Comparison of ENCODE assay signal across 9 cellular contexts in the genomic region with DNA sequence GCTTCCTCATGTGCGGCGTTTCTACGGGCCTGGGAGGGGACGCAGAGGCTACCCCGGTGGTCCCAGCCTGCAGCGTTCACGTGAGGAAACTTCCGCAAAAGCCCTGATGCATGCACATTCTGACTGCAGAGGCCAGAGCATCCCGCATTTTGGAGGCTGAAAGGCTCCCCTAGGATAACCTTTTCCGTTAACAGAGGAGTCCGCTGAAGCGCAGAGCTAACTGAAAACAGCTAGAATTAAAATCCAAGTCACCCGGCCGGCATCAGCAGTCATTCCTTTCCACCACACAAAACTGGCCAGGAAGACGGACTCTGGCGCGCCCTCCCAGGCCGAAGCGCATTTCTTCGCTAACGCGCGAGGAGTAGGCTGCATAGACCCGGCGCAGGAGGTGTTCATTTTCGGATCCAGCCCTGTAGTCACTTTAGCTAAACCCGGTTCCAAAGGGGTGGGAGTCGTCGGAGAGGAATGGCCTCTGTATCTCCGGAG. TPM values are rescaled to one million over a fixed set of nuclear protein-coding genes. Genes with fewer than 3 reads are reported as not detected.
A peak's percentile ranks its signal among the peaks of the same experiment; 100 is the strongest.
DNase-seq lines count a peak whose midpoint lies in the region; ATAC-seq and TF ChIP-seq lines count a peak whose summit lies in the region.
"Had no signal": no experiment of that assay in that cellular context is flagged by ENCODE, and none has a peak within 500 bp of the region (broad histone marks: within the 10 kb centered on the region; RNA-seq: fewer than 3 reads in every experiment).

No MANE protein-coding gene starts in this region.

- peaks cover 17% of the 10 kb centered on the region for H3K36me3 ChIP-seq in ES-I3 (ENCODE audit: insufficient read depth, low read length)
- H3K36me3 ChIP-seq in adrenal gland (replicated peaks in 1 of 2): peaks cover 0 to 12% of the 10 kb centered on the region in 2 donors

- DNase-seq in adrenal gland: peak in 5 of 7 donors; percentile 21 to 62 (median 32)
- peak; percentile 72 to 88 (median 84) for DNase-seq in right cardiac atrium
- DNase-seq in retina: peak; percentile 69
- DNase-seq in COR-L47 (lab: John Stamatoyannopoulos, UW): no peak
- DNase-seq in Ammon's horn (ENCODE audit: low spot score): no peak
- no peak for DNase-seq in activated CD4-positive, alpha-beta T cell treated with anti-CD3 and anti-CD28 coated beads for 1 hour

- no peak for TF ChIP-seq POLR2A in adrenal gland (IDR thresholded peaks at IDR 0.05)

- H3K4me3 ChIP-seq in adrenal gland (peak overlapping the region in 1 of 4 donors; percentile 80), right cardiac atrium (ENCODE audit: low read length) (peak overlapping the region; percentile 82)

- H3K9me3 ChIP-seq in ES-I3 (ENCODE audit: control insufficient read depth, insufficient read depth, low read length) (peaks cover 8% of the 10 kb centered on the region; the same call in 1 of the 2 replicates), adrenal gland (replicated peaks in 1 of 3) (peaks cover 0 to 5% (median 0%) of the 10 kb centered on the region in 3 donors), right cardiac atrium (ENCODE audit: control insufficient read depth, low read length) (no peaks in the 10 kb centered on the region)

- H3K27me3 ChIP-seq in adrenal gland: no peaks in the 10 kb centered on the region
- H3K27me3 ChIP-seq in right cardiac atrium (ENCODE audit: control insufficient read depth, insufficient read depth): no peaks in the 10 kb centered on the region

- H3K4me1 ChIP-seq in ES-I3 (ENCODE audit: insufficient read depth, low read length) (peaks cover 6% of the 10 kb centered on the region; the same call in 1 of the 2 replicates), adrenal gland (replicated peaks in 1 of 2) (peaks cover 0 to 7% of the 10 kb centered on the region in 2 donors), right cardiac atrium (ENCODE audit: control insufficient read depth, insufficient read depth, low read length) (peaks cover 4% of the 10 kb centered on the region)

- peak; percentile 11 for ATAC-seq in HG03342 (IDR thresholded peaks at IDR 0.05; ENCODE audit: unreplicated experiment)
- ATAC-seq in right cardiac atrium: peak; percentile 52 to 55

- peak overlapping the region in 4 of 5 donors; percentile 65 to 97 (median 78) for H3K27ac ChIP-seq in adrenal gland
- peak overlapping the region; percentile 93 for H3K27ac ChIP-seq in right cardiac atrium (ENCODE audit: low read length)
- H3K27ac ChIP-seq: KMS-11 had no signal

- 13 to 26% (median 15%) methylated on average over 20 to 30 of the region's 30 CpGs for WGBS in adrenal gland, 4 donors
- WGBS in right cardiac atrium: 8% methylated on average over 30 of the region's 30 CpGs

- intact Hi-C loops in adrenal gland (cut with DNase I): no loop called here
- intact Hi-C loops in right cardiac atrium (cut with DNase I): no loop called here

- peak overlapping the region; percentile 60 for H3K9ac ChIP-seq in ES-I3 (ENCODE audit: low read depth, low read length)
- H3K9ac ChIP-seq: KMS-11 had no signal

- TF ChIP-seq CTCF in adrenal gland (IDR thresholded peaks at IDR 0.05): no peak

RNA-seq across cellular contexts. Expression of a gene that starts 0.7 kb away (rescaled TPM):
- 10 to 100 TPM; 15.7 to 90.8 (median 39.5) TPM for total RNA-seq in adrenal gland
- polyA plus RNA-seq in adrenal gland: 10 to 100 TPM; 26.6 to 82.9 (median 46.5) TPM
- 100 to 1,000 TPM in 2 of 4 donors, 10 to 100 TPM in 2; 69.0 to 189 (median 117) TPM for total RNA-seq in right cardiac atrium
- 143 TPM for polyA plus RNA-seq in right cardiac atrium

RNA-seq across cellular contexts. Expression of a gene that starts 53.1 kb away (rescaled TPM):
- 1 to 10 TPM in 3 of 8 donors, under 1 TPM in 3, not detected in 2; 0.23 to 1.2 (median 0.98) TPM for total RNA-seq in adrenal gland
- 10 to 100 TPM in 1 of 3 donors, under 1 TPM in 2; 0.33 to 18.5 (median 0.80) TPM for polyA plus RNA-seq in adrenal gland
- total RNA-seq in right cardiac atrium: 1 to 10 TPM in 1 of 4 donors, under 1 TPM in 3; 0.26 to 5.8 (median 0.68) TPM
- polyA plus RNA-seq in right cardiac atrium: 6.0 TPM

Comparison
In these comparisons a context has a peak if more than half of its experiments do, and no peak if none do; other contexts are left out.
1. DNase-seq: peak in adrenal gland (5 of 7), right cardiac atrium (3 of 3) and retina (single experiment); none in COR-L47 (single experiment), Ammon's horn (single experiment) and activated CD4-positive, alpha-beta T cell treated with anti-CD3 and anti-CD28 coated beads for 1 hour (single experiment).